In the genomic region with DNA sequence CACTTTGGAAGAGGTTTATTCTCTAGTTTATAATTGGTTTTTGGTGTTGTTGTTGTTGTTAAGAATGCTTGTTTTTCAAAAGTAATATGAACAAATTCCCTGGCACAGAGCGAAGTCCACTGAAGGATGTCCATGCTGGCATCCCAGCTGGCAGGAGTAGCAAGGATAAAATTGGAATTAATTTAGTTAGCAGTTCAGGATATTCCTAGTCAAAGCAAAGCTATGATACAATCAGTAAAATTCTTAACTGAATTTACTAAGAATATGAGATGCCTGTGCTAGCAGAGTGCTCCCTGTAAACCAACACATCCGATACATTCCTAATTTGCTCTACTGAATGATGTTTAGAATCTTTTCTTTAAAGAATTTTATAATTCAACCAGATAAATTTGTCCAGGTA, we compare ENCODE assay signal across 7 cellular contexts.
"Had no signal": no experiment of that assay in that cellular context is flagged by ENCODE, and none has a peak within 500 bp of the region (broad histone marks: within the 10 kb centered on the region; RNA-seq: fewer than 3 reads in every experiment).

No MANE protein-coding gene starts in this region.

- ATAC-seq: GM12878 had no signal

- H3K4me3 ChIP-seq: GM12878 had no signal

- DNase-seq: GDM1, GF-D8 had no signal

- FAIRE-seq: G401.6, GM12878, GM12891, GM12892, GM19239 had no signal
